Comparison of ENCODE assay signal across 23 cellular contexts in the genomic region with DNA sequence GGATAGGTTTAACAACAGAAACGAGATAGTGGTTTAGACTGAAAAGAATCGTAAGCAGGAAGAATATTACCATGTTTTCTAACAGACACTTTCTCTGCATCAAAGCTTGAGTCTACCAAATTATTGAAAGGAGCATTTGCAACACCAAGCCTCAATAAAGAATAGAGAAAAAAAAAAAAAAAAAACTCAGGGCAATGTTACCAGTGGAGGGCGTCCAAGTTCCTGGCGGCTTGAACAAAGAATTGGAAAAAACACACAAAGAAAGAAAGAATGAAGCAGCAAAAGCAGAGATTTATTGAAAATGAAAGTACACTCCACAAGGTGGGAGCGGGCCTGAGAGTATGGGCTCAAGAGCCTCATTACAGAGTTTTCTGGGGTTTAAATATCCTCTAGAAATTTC.
DNase-seq lines count a peak whose midpoint lies in the region; TF ChIP-seq lines count a peak whose summit lies in the region.
"Had no signal": no experiment of that assay in that cellular context is flagged by ENCODE, and none has a peak within 500 bp of the region (broad histone marks: within the 10 kb centered on the region; RNA-seq: fewer than 3 reads in every experiment).

No MANE protein-coding gene starts in this region.

- TF ChIP-seq CTCF in HFFc6 (IDR thresholded peaks at IDR 0.05): peak; percentile 43
- TF ChIP-seq CTCF in astrocyte of the cerebellum (IDR thresholded peaks at IDR 0.05; ENCODE audit: low read depth, low read length, missing control alignments): peak; percentile 4
- TF ChIP-seq CTCF in neural progenitor cell (IDR thresholded peaks at IDR 0.05): peak; percentile 38

- no peaks in the 10 kb centered on the region for H3K4me1 ChIP-seq in neural progenitor cell

- no peaks in the 10 kb centered on the region for H3K9me3 ChIP-seq in neural progenitor cell (ENCODE audit: low read depth)

- no peak overlapping the region for H3K9ac ChIP-seq in neural progenitor cell

- H3K4me3 Mint-ChIP-seq in HFFc6 (no peak overlapping the region), neural progenitor cell (no peak overlapping the region)
- H3K4me3 Mint-ChIP-seq: activated B cell treated with CpG ODN at 0.5 μM for 24 hours; activated naive CD8-positive, alpha-beta T cell treated with anti-CD3 and anti-CD28 coated beads, Interleukin-2, amount 50 U/mL, for 24 hours; T-helper 2 cell treated with Interferon-gamma antibody and Interleukin-4, amounts not matched to agents 5 μg/mL and 100 μg/mL, for 36 hours had no signal

- in situ Hi-C loops in astrocyte of the cerebellum (cut with HindIII; ENCODE audit: low sequenced_read_pairs): no loop called here

- H3F3A ChIP-seq in neural progenitor cell (ENCODE audit: low read depth): no peaks in the 10 kb centered on the region

- H3K27ac Mint-ChIP-seq in HFFc6 (no peak overlapping the region), neural progenitor cell (no peak overlapping the region)
- H3K27ac Mint-ChIP-seq: activated B cell treated with CpG ODN at 0.5 μM for 24 hours; activated naive CD8-positive, alpha-beta T cell treated with anti-CD3 and anti-CD28 coated beads, Interleukin-2, amount 50 U/mL, for 24 hours; progenitor cell of endocrine pancreas; T-helper 2 cell treated with Interferon-gamma antibody and Interleukin-4, amounts not matched to agents 5 μg/mL and 100 μg/mL, for 36 hours had no signal

- H3K9me3 Mint-ChIP-seq in HFFc6 (no peaks in the 10 kb centered on the region; the same call in 1 of the 2 replicates), neural progenitor cell (peaks cover 2% of the 10 kb centered on the region)
- H3K9me3 Mint-ChIP-seq: activated B cell treated with CpG ODN at 0.5 μM for 24 hours had no signal

- H3K27me3 Mint-ChIP-seq in HFFc6 (ENCODE audit: insufficient read depth) (no peaks in the 10 kb centered on the region; the same call in none of the 2 replicates), neural progenitor cell (ENCODE audit: insufficient read depth, low read depth) (no peaks in the 10 kb centered on the region)
- H3K27me3 Mint-ChIP-seq: activated B cell treated with CpG ODN at 0.5 μM for 24 hours; activated naive CD8-positive, alpha-beta T cell treated with anti-CD3 and anti-CD28 coated beads, Interleukin-2, amount 50 U/mL, for 24 hours; progenitor cell of endocrine pancreas had no signal

- H3K4me2 ChIP-seq in neural progenitor cell: no peak overlapping the region

- no peak overlapping the region for H3K27ac ChIP-seq in neural progenitor cell
- H3K27ac ChIP-seq: RWPE1 had no signal

- no peaks in the 10 kb centered on the region for H3K36me3 Mint-ChIP-seq in HFFc6 (ENCODE audit: low read depth)
- H3K36me3 Mint-ChIP-seq in neural progenitor cell: no peaks in the 10 kb centered on the region

- DNase-seq in NCI-H1694 treated with DMSO at 0.1 percent for 48 hours (lab: John Stamatoyannopoulos, UW) (peak; percentile 17), NCI-H1694 (lab: John Stamatoyannopoulos, UW) (no peak), HFFc6 (no peak), astrocyte of the cerebellum (ENCODE audit: low read depth) (no peak), neural progenitor cell (ENCODE audit: low spot score) (no peak), ureter (ENCODE audit: low spot score) (no peak), NCI-H128 (lab: John Stamatoyannopoulos, UW; ENCODE audit: unreplicated experiment) (no peak)
- DNase-seq in stimulated activated CD4-positive, alpha-beta T cell treated with anti-CD3 and anti-CD28 coated beads, Interleukin-4, amount 100 ng/mL, for 24 hours: no peak
- DNase-seq: 8988T; activated B cell treated with CpG ODN at 0.5 μM for 24 hours; activated CD4-positive, alpha-beta T cell treated with anti-CD3 and anti-CD28 coated beads, Interleukin-2, amount 50 U/mL, for 48 hours; activated effector memory CD4-positive, alpha-beta T cell treated with Interleukin-2 at 50 U/mL for 16 hours; activated naive CD8-positive, alpha-beta T cell treated with anti-CD3 and anti-CD28 coated beads, Interleukin-2, amount 50 U/mL, for 24 hours; glutamatergic neuron; H7; Kasumi-1; NCI-H1092; NCI-H2029 treated with DMSO at 0.1 percent for 48 hours; stimulated activated CD4-positive, alpha-beta T cell treated with anti-CD3 and anti-CD28 coated beads, Interleukin-1b, Interleukin-23, amount 100 ng/mL, for 48 hours; stimulated activated naive CD4-positive, alpha-beta T cell treated with Interleukin-2 at 50 U/mL for 16 hours had no signal

- peak overlapping the region; percentile 45 for H2AFZ ChIP-seq in neural progenitor cell (replicated peaks)

- no peaks in the 10 kb centered on the region for H4K20me1 ChIP-seq in neural progenitor cell (ENCODE audit: low read depth)

- no peak overlapping the region for H3K4me3 ChIP-seq in astrocyte of the cerebellum (ENCODE audit: low read depth, low read length)
- H3K4me3 ChIP-seq in neural progenitor cell: no peak overlapping the region

- H3K4me1 Mint-ChIP-seq in HFFc6 (ENCODE audit: low read depth): peaks cover 39% of the 10 kb centered on the region
- no peaks in the 10 kb centered on the region for H3K4me1 Mint-ChIP-seq in neural progenitor cell
- H3K4me1 Mint-ChIP-seq: activated B cell treated with CpG ODN at 0.5 μM for 24 hours; activated naive CD8-positive, alpha-beta T cell treated with anti-CD3 and anti-CD28 coated beads, Interleukin-2, amount 50 U/mL, for 24 hours had no signal

- H3K36me3 ChIP-seq in neural progenitor cell: no peaks in the 10 kb centered on the region

- no peaks in the 10 kb centered on the region for H3K79me2 ChIP-seq in neural progenitor cell (ENCODE audit: low read depth)

- no peaks in the 10 kb centered on the region for H3K27me3 ChIP-seq in neural progenitor cell
